Comparison of ENCODE assay signal across 14 cellular contexts in genomic region chr1:9559673-9560072, GRCh38. TPM values are rescaled to one million over a fixed set of nuclear protein-coding genes. Genes with fewer than 3 reads are reported as not detected.
DNase-seq lines count a peak whose midpoint lies in the region; ATAC-seq and TF ChIP-seq lines count a peak whose summit lies in the region.
"Had no signal": no experiment of that assay in that cellular context is flagged by ENCODE, and none has a peak within 500 bp of the region (broad histone marks: within the 10 kb centered on the region; RNA-seq: fewer than 3 reads in every experiment).

No MANE protein-coding gene starts in this region.

- POLR2A ChIA-PET in RWPE1 (lab: Yijun Ruan, JAX; ENCODE audit: low non-redundant PET), result no interaction called here

- no peaks in the 10 kb centered on the region for H3K9me3 ChIP-seq in gastroesophageal sphincter
- H3K9me3 ChIP-seq: ascending aorta, psoas muscle had no signal

- CTCF ChIA-PET in RWPE1 (lab: Yijun Ruan, JAX), result interaction anchor here (0.6 to 1.0 kb wide), 3 partner anchors 19 to 458 kb away, joined by 3 to 5 read pairs (median 5); no protein-coding TSS in a partner anchor

- no peak for TF ChIP-seq CTCF in RWPE1 (conservative IDR thresholded peaks at IDR 0.05; ENCODE audit: low read depth)
- TF ChIP-seq CTCF in gastroesophageal sphincter (IDR thresholded peaks at IDR 0.05), result no peak

- no peak for TF ChIP-seq POLR2A in gastroesophageal sphincter (IDR thresholded peaks at IDR 0.05)

- peak in 4 of 6 experiments; percentile 27 to 71 (median 48) for DNase-seq in stimulated activated naive CD4-positive, alpha-beta T cell (lab: John Stamatoyannopoulos, UW)
- no peak for DNase-seq in stimulated activated naive CD4-positive, alpha-beta T cell treated with Interleukin-2 at 50 U/mL for 16 hours (lab: John Stamatoyannopoulos, UW)
- DNase-seq in RWPE1 (ENCODE audit: low spot score) (no peak), kidney glomerular epithelial cell (lab: John Stamatoyannopoulos, UW) (no peak), NCI-H446 treated with DMSO at 0.1 percent for 48 hours (lab: John Stamatoyannopoulos, UW) (no peak), posterior cingulate gyrus (no peak)
- DNase-seq: activated CD4-positive, alpha-beta T cell treated with anti-CD3 and anti-CD28 coated beads, Interleukin-2, amount 50 U/mL, for 4 hours; AML-193; MV-4-11; NCI-H526; PC-3; psoas muscle had no signal

- H3K27ac ChIP-seq in RWPE1 (peak overlapping the region; percentile 28; the same call in 1 of the 2 replicates), gastroesophageal sphincter (peak overlapping the region in 3 of 4 donors; percentile 66 to 80 (median 78))
- H3K27ac ChIP-seq: ascending aorta, psoas muscle had no signal

- no peak for ATAC-seq in gastroesophageal sphincter
- ATAC-seq: PC-3, psoas muscle had no signal

- intact Hi-C loops in posterior cingulate gyrus (cut with DNase I), result no loop called here

- no peak overlapping the region for H3K4me3 ChIP-seq in gastroesophageal sphincter
- H3K4me3 ChIP-seq: ascending aorta, psoas muscle had no signal

- H3K4me1 ChIP-seq in gastroesophageal sphincter, result peaks cover 3 to 82% (median 21%) of the 10 kb centered on the region in 3 donors

- H3K36me3 ChIP-seq in gastroesophageal sphincter, result peaks cover 0 to 16% of the 10 kb centered on the region in 2 donors
- H3K36me3 ChIP-seq: ascending aorta had no signal

- TF ChIP-seq EP300 in gastroesophageal sphincter (IDR thresholded peaks at IDR 0.05), result no peak

- 72 to 84% methylated on average over 5 of the region's 5 CpGs for WGBS in gastroesophageal sphincter (ENCODE audit: low coverage in 1 of 2), 2 donors

- H3K27me3 ChIP-seq in gastroesophageal sphincter, result no peaks in the 10 kb centered on the region
- H3K27me3 ChIP-seq: ascending aorta had no signal

RNA-seq across cellular contexts. Expression of gene SLC25A33, which starts 20.4 kb away (rescaled TPM):
- 10 to 100 TPM in 2 of 4 donors, 1 to 10 TPM in 2; 7.0 to 11.5 (median 10.5) TPM for total RNA-seq in gastroesophageal sphincter

RNA-seq across cellular contexts. Expression of gene TMEM201, which starts 29.0 kb away (rescaled TPM):
- 1 to 10 TPM; 4.4 to 9.3 (median 5.5) TPM for total RNA-seq in gastroesophageal sphincter

Comparison
In these comparisons a context has a peak if more than half of its experiments do, and no peak if none do; other contexts are left out.
1. DNase-seq: peak in stimulated activated naive CD4-positive, alpha-beta T cell (4 of 6); none in stimulated activated naive CD4-positive, alpha-beta T cell treated with Interleukin-2 at 50 U/mL for 16 hours (single experiment), RWPE1 (single experiment), kidney glomerular epithelial cell (single experiment), NCI-H446 treated with DMSO at 0.1 percent for 48 hours (single experiment) and posterior cingulate gyrus (0 of 10).